ENCODE assay signal across 8 cellular contexts in genomic region chr5:154610321-154611154, GRCh38.
DNase-seq lines count a peak whose midpoint lies in the region; ATAC-seq and TF ChIP-seq lines count a peak whose summit lies in the region.

No MANE protein-coding gene starts in this region.

- peaks cover 3% of the 10 kb centered on the region for H3K4me1 ChIP-seq in ovary (ENCODE audit: insufficient read depth)
- H3K4me1 ChIP-seq in upper lobe of right lung: peaks cover 13% of the 10 kb centered on the region

- 2 to 3% (median 2%) methylated on average over 31 to 50 of the region's 50 CpGs for WGBS in ovary, 3 donors

- H3K27ac ChIP-seq in ovary (no peak overlapping the region), upper lobe of right lung (no peak overlapping the region)

- peak; percentile 93 for DNase-seq in ELF-1 (ENCODE audit: low read depth, low spot score)
- DNase-seq in RPMI8226: peak; percentile 87
- DNase-seq in activated naive CD4-positive, alpha-beta T cell treated with anti-CD3 and anti-CD28 coated beads, Interleukin-2, amount 50 U/mL, for 16 hours: peak; percentile 65
- DNase-seq in Right ventricle myocardium superior: peak; percentile 79
- DNase-seq in ovary: peak; percentile 28 to 73 (median 41)
- peak; percentile 89 for DNase-seq in upper lobe of right lung

- TF ChIP-seq CTCF in ovary (IDR thresholded peaks at IDR 0.05) (peak in 1 of 3 donors; percentile 37), upper lobe of right lung (IDR thresholded peaks at IDR 0.05) (peak; percentile 82)

- no peak for TF ChIP-seq EP300 in Ishikawa (IDR thresholded peaks at IDR 0.05; ENCODE audit: borderline replicate concordance)
- TF ChIP-seq EP300 in ovary (IDR thresholded peaks at IDR 0.05): no peak

- H3K9me3 ChIP-seq in ovary (no peaks in the 10 kb centered on the region), upper lobe of right lung (no peaks in the 10 kb centered on the region)

- H3K4me3 ChIP-seq in ovary: no peak overlapping the region
- peak overlapping the region; percentile 41 for H3K4me3 ChIP-seq in upper lobe of right lung

- intact Hi-C loops in Right ventricle myocardium superior (cut with DNase I): no loop called here
- intact Hi-C loops in ovary (cut with DNase I): no loop called here
- intact Hi-C loops in upper lobe of right lung (cut with DNase I): no loop called here

- no peak for TF ChIP-seq POLR2A in ovary (IDR thresholded peaks at IDR 0.05)

- H3K36me3 ChIP-seq in ovary (no peaks in the 10 kb centered on the region), upper lobe of right lung (no peaks in the 10 kb centered on the region)

- peak; percentile 99 for TF ChIP-seq RAD21 in Ishikawa (IDR thresholded peaks at IDR 0.05; ENCODE audit: low read depth)

- no peaks in the 10 kb centered on the region for H3K27me3 ChIP-seq in ovary
- H3K27me3 ChIP-seq in upper lobe of right lung: peaks cover 44% of the 10 kb centered on the region

- peak; percentile 85 for ATAC-seq in GM21619 (IDR thresholded peaks at IDR 0.05; ENCODE audit: unreplicated experiment)
- peak; percentile 96 for ATAC-seq in Right ventricle myocardium superior (ENCODE audit: poor library complexity)
- peak; percentile 97 for ATAC-seq in upper lobe of right lung

TF ChIP-seq in Ishikawa, 13 proteins besides CTCF, POLR2A, EP300 and RAD21:
- TF ChIP-seq EGR1 (IDR thresholded peaks at IDR 0.05) (no peak), CREB1 (IDR thresholded peaks at IDR 0.05; ENCODE audit: low read depth) (no peak), CEBPB (IDR thresholded peaks at IDR 0.05) (no peak), MAX (IDR thresholded peaks at IDR 0.05) (peak; percentile 86), USF1 (IDR thresholded peaks at IDR 0.05) (no peak), NFIC (IDR thresholded peaks at IDR 0.05) (no peak), FOXM1 (IDR thresholded peaks at IDR 0.05; ENCODE audit: borderline replicate concordance, low read depth) (no peak), ZBTB7A (IDR thresholded peaks at IDR 0.05; ENCODE audit: low read depth) (no peak), TAF1 (IDR thresholded peaks at IDR 0.05; ENCODE audit: low read depth) (no peak), REST (IDR thresholded peaks at IDR 0.05; ENCODE audit: low read depth) (no peak), TEAD4 (IDR thresholded peaks at IDR 0.05) (peak; percentile 48; the same call in 1 of the 2 replicates), TCF12 (IDR thresholded peaks at IDR 0.05; ENCODE audit: low read depth) (no peak; the same call in 1 of the 2 replicates), YY1 (IDR thresholded peaks at IDR 0.05; ENCODE audit: low read depth) (no peak)

Comparison
In these comparisons a context has a peak if more than half of its experiments do, and no peak if none do; other contexts are left out.
1. DNase-seq: peak in every context shown above with its lines; median percentile 93 in ELF-1; 89 in upper lobe of right lung; 87 in RPMI8226; 79 in Right ventricle myocardium superior; 65 in activated naive CD4-positive, alpha-beta T cell treated with anti-CD3 and anti-CD28 coated beads, Interleukin-2, amount 50 U/mL, for 16 hours; 41 in ovary.